Comparison of ENCODE assay signal across 8 cellular contexts in genomic region chr2:43995733-43996533, GRCh38. TPM values are rescaled to one million over a fixed set of nuclear protein-coding genes. Genes with fewer than 3 reads are reported as not detected.
A peak's percentile ranks its signal among the peaks of the same experiment; 100 is the strongest.
DNase-seq lines count a peak whose midpoint lies in the region; TF ChIP-seq lines count a peak whose summit lies in the region.

Gene LRPPRC (minus strand): TSS chr2:43995989. CDS start chr2:43995947, 42 bp downstream.

- DNase-seq in CMK (ENCODE audit: low read depth) (peak; percentile 92), GM20000 (ENCODE audit: low spot score) (peak; percentile 96), HT1080 (ENCODE audit: low read depth) (peak; percentile 92), NOMO-1 treated with DMSO at 0.1 percent for 48 hours (lab: John Stamatoyannopoulos, UW; ENCODE audit: unreplicated experiment) (peak; percentile 96), lung microvascular endothelial cell (ENCODE audit: low read depth in 2 of 2) (peak; percentile 96 to 97)
- DNase-seq in activated CD8-positive, alpha-beta memory T cell treated with anti-CD3 and anti-CD28 coated beads for 4 hours (ENCODE audit: low read depth in 2 of 2): peak; percentile 69 to 86
- DNase-seq in effector memory CD4-positive, alpha-beta T cell: peak; percentile 74 to 86 (median 81)
- DNase-seq in stimulated activated CD4-positive, alpha-beta T cell treated with anti-CD3 and anti-CD28 coated beads, TNF-alpha, amount 100 ng/mL, for 48 hours (ENCODE audit: low read depth in 3 of 3): peak; percentile 81 to 88 (median 85)

- H3K4me1 ChIP-seq in effector memory CD4-positive, alpha-beta T cell (ENCODE audit: control insufficient read depth, insufficient read depth, low read length, poor library complexity, severe bottlenecking): peaks cover 15% of the 10 kb centered on the region

- no peaks in the 10 kb centered on the region for H3K27me3 ChIP-seq in effector memory CD4-positive, alpha-beta T cell (replicated peaks; ENCODE audit: control insufficient read depth, insufficient read depth, low read length, poor library complexity, severe bottlenecking)

- no peaks in the 10 kb centered on the region for H3K9me3 ChIP-seq in effector memory CD4-positive, alpha-beta T cell (ENCODE audit: control insufficient read depth, low read length)

- TF ChIP-seq CTCF in GM20000 (IDR thresholded peaks at IDR 0.05; ENCODE audit: extremely low read depth, missing control alignments): no peak

- H3K27ac ChIP-seq in effector memory CD4-positive, alpha-beta T cell (ENCODE audit: insufficient read depth, low read length, poor library complexity, severe bottlenecking): peak within 1 kb of the TSS; percentile 79

- H3K36me3 ChIP-seq in effector memory CD4-positive, alpha-beta T cell (ENCODE audit: control insufficient read depth, insufficient read depth, low read length): peaks cover 6% of the 10 kb centered on the region

- peak within 1 kb of the TSS; percentile 99 for H3K4me3 ChIP-seq in effector memory CD4-positive, alpha-beta T cell (ENCODE audit: insufficient read depth, low read depth, low read length, poor library complexity, severe bottlenecking)

RNA-seq across cellular contexts. Expression of gene LRPPRC, which starts in this region (rescaled TPM):
- 46.2 and 50.5 TPM in 2 replicates for total RNA-seq in HT1080 (2014; rRNA removed; shearing (Covaris generic))
- 40.9 and 54.6 TPM in 2 replicates for polyA plus RNA-seq in HT1080 (2015; cell fraction: cytosol; rRNA removed)
- 152 and 165 TPM in 2 replicates for polyA plus RNA-seq in HT1080 (2015; cell fraction: nucleus; rRNA removed)
- 40.1 and 40.5 TPM in 2 replicates for total RNA-seq in lung microvascular endothelial cell

Comparison
In these comparisons a context has a peak if more than half of its experiments do, and no peak if none do; other contexts are left out.
1. Peak in every context shown above with its lines: DNase-seq, H3K4me3 ChIP-seq and H3K27ac ChIP-seq.